7 cellular contexts compared by ENCODE assay signal in the genomic region with DNA sequence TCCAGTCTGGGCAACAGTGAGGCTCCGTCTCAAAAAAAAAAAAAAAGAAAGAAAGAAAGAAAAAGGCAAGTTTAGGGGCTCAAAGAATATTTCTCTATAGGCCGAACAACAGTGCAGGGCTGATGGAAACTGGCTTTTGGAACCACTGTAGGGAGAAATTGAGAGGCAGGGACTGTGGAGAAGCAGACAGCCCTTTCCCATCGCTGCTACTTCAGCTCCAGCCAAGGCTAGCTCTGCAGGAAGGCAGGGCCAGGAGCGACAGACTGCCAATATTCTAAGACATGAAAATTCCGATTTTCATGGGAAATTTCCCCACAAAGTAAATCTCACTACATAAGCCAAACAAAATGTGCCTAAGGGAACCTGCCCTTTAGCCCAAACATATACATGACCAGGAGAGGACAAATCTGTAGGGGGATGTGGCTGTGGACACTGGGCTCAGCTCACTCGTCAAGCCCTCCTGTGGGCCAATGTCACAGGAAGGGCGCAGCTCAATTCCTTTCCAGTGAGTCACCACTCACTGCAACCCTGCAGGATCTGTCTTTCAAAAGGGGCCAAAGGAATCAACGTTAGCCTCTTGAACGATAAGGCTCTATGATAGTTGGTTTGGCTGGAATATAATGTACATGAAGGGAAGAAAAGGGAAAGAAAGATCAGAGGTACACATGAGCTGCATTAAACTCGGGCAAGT. TPM values are rescaled to one million over a fixed set of nuclear protein-coding genes. Genes with fewer than 3 reads are reported as not detected.
"Had no signal": no experiment of that assay in that cellular context is flagged by ENCODE, and none has a peak within 500 bp of the region (broad histone marks: within the 10 kb centered on the region; RNA-seq: fewer than 3 reads in every experiment).

No MANE protein-coding gene starts in this region.

RNA-seq across cellular contexts. Expression of gene NPIPB6, which starts 19.0 kb away (rescaled TPM):
- total RNA-seq: dermis microvascular lymphatic vessel endothelial cell, fibroblast of villous mesenchyme, kidney epithelial cell, mononuclear cell, occipital lobe, pulmonary artery endothelial cell had no signal
- polyA plus RNA-seq: liver had no signal
